In genomic region chr7:114979803-114980507, GRCh38 we compare ENCODE assay signal across 21 cellular contexts. TPM values are rescaled to one million over a fixed set of nuclear protein-coding genes. Genes with fewer than 3 reads are reported as not detected.
DNase-seq lines count a peak whose midpoint lies in the region; ATAC-seq and TF ChIP-seq lines count a peak whose summit lies in the region.
"Had no signal": no experiment of that assay in that cellular context is flagged by ENCODE, and none has a peak within 500 bp of the region (broad histone marks: within the 10 kb centered on the region; RNA-seq: fewer than 3 reads in every experiment).

No MANE protein-coding gene starts in this region.

- H3K36me3 ChIP-seq in KOPT-K1 (ENCODE audit: insufficient read depth, low read length): peaks cover 18% of the 10 kb centered on the region
- no peaks in the 10 kb centered on the region for H3K36me3 ChIP-seq in psoas muscle (ENCODE audit: insufficient read depth in 1 of 2, low read depth in 1 of 2)
- H3K36me3 ChIP-seq: BE2C, HAP-1, ovary, tibial artery had no signal

- intact Hi-C loops in Calu3 (cut with micrococcal nuclease; ENCODE audit: unreplicated experiment) (loop anchor here (10.0 kb wide), 1 partner anchor 105 kb away; no protein-coding TSS in a partner anchor), right cardiac atrium (cut with DNase I) (loop anchor here in 1 of 4 donors (10.0 kb wide), 1 partner anchor 55 kb away; the partner anchor contains the start of gene MDFIC), psoas muscle (cut with DNase I) (loop anchor here in 1 of 2 donors (5.0 kb wide), 1 partner anchor 38 kb away; no protein-coding TSS in a partner anchor)

- H3K4me3 ChIP-seq in right cardiac atrium (ENCODE audit: low read length) (peak overlapping the region; percentile 16), psoas muscle (peak overlapping the region; percentile 52)
- H3K4me3 ChIP-seq: HAP-1, ovary, SK-N-MC, tibial artery had no signal

- H3K27ac ChIP-seq in KOPT-K1 (ENCODE audit: low read depth, low read length, poor library complexity, severe bottlenecking) (peak overlapping the region; percentile 82), right cardiac atrium (ENCODE audit: low read length) (no peak overlapping the region), psoas muscle (peak overlapping the region; percentile 86)
- H3K27ac ChIP-seq: KMS-11, ovary, SK-N-MC, tibial artery had no signal

- ATAC-seq in right cardiac atrium (peak in 1 of 2 donors; percentile 52), psoas muscle (peak; percentile 32 to 81 (median 72))
- ATAC-seq: activated CD4-positive, CD25-positive, alpha-beta regulatory T cell treated with anti-CD3 and anti-CD28 coated beads, Interleukin-2, amount 50 U/mL, for 24 hours had no signal

- H3K9me3 Mint-ChIP-seq in Calu3 (ENCODE audit: low read depth, unreplicated experiment): peaks cover 2% of the 10 kb centered on the region
- H3K9me3 Mint-ChIP-seq: activated naive CD4-positive, alpha-beta T cell treated with anti-CD3 and anti-CD28 coated beads, Interleukin-2, amount 10 ng/mL, durations not matched to agents 7 days and 5 days; mesothelial cell of epicardium had no signal

- no peak for TF ChIP-seq CTCF in Calu3 (IDR thresholded peaks at IDR 0.05; ENCODE audit: unreplicated experiment)
- no peak for TF ChIP-seq CTCF in psoas muscle (IDR thresholded peaks at IDR 0.05)

- H3K9me3 ChIP-seq in KOPT-K1 (ENCODE audit: insufficient read depth, low read length, poor library complexity, severe bottlenecking) (no peaks in the 10 kb centered on the region), right cardiac atrium (ENCODE audit: control insufficient read depth, low read length) (no peaks in the 10 kb centered on the region), psoas muscle (no peaks in the 10 kb centered on the region)
- H3K9me3 ChIP-seq: BE2C, HAP-1, ovary, tibial artery had no signal

- H3K4me1 ChIP-seq in right cardiac atrium (ENCODE audit: control insufficient read depth, insufficient read depth, low read length) (peaks cover 2% of the 10 kb centered on the region), psoas muscle (peaks cover 29% of the 10 kb centered on the region)
- H3K4me1 ChIP-seq: BE2C, HAP-1 had no signal

- H3K4me3 Mint-ChIP-seq in Calu3 (ENCODE audit: low read depth, unreplicated experiment): peak overlapping the region; percentile 48
- H3K4me3 Mint-ChIP-seq: activated naive CD4-positive, alpha-beta T cell treated with anti-CD3 and anti-CD28 coated beads, Interleukin-2, amount 10 ng/mL, durations not matched to agents 7 days and 5 days; mesothelial cell of epicardium had no signal

- 48% methylated on average over 4 of the region's 4 CpGs for WGBS in right cardiac atrium
- WGBS in psoas muscle, 3 donors: 24 to 27% (median 26%) methylated on average over 4 of the region's 4 CpGs

- DNase-seq in Calu3 (no peak), right cardiac atrium (no peak), psoas muscle (no peak), UCSD-AML1 (lab: John Stamatoyannopoulos, UW; ENCODE audit: unreplicated experiment) (no peak), GDM1 (lab: John Stamatoyannopoulos, UW) (no peak)
- DNase-seq in activated CD4-positive, alpha-beta T cell treated with anti-CD3 and anti-CD28 coated beads for 48 hours: no peak
- DNase-seq: activated naive CD4-positive, alpha-beta T cell treated with anti-CD3 and anti-CD28 coated beads, Interleukin-2, amount 10 ng/mL, durations not matched to agents 7 days and 5 days; BE2C; DMS 273 treated with DMSO at 0.1 percent for 48 hours; glutamatergic neuron; NCI-H1092 treated with DMSO at 0.1 percent for 48 hours; NCI-H2081 treated with DMSO at 0.1 percent for 48 hours; T-helper 9 cell had no signal

- H3K27me3 Mint-ChIP-seq in Calu3 (ENCODE audit: unreplicated experiment): no peaks in the 10 kb centered on the region
- H3K27me3 Mint-ChIP-seq: activated naive CD4-positive, alpha-beta T cell treated with anti-CD3 and anti-CD28 coated beads, Interleukin-2, amount 10 ng/mL, durations not matched to agents 7 days and 5 days had no signal

- H3K4me1 Mint-ChIP-seq in Calu3 (ENCODE audit: low read depth, unreplicated experiment): peaks cover 30% of the 10 kb centered on the region

- CTCF ChIA-PET in Calu3 (lab: Charles Lee): no interaction called here

- H3K36me3 Mint-ChIP-seq in Calu3 (ENCODE audit: insufficient read depth, unreplicated experiment): no peaks in the 10 kb centered on the region

- H3K27me3 ChIP-seq in right cardiac atrium (ENCODE audit: control insufficient read depth, insufficient read depth): no peaks in the 10 kb centered on the region
- H3K27me3 ChIP-seq in psoas muscle (ENCODE audit: insufficient read depth in 3 of 3, low read length in 2 of 3): no peaks in the 10 kb centered on the region
- H3K27me3 ChIP-seq: BE2C, ovary, tibial artery had no signal

- no TSS peak for BruUV-seq in Calu3 (replicated peaks; lab: Mats Ljungman, UMichigan)

- peak overlapping the region; percentile 59 for H3K27ac Mint-ChIP-seq in Calu3 (ENCODE audit: unreplicated experiment)
- H3K27ac Mint-ChIP-seq: activated naive CD4-positive, alpha-beta T cell treated with anti-CD3 and anti-CD28 coated beads, Interleukin-2, amount 10 ng/mL, durations not matched to agents 7 days and 5 days; mesothelial cell of epicardium had no signal

RNA-seq across cellular contexts. Expression of gene MDFIC, which starts 58.1 kb away (rescaled TPM):
- total RNA-seq in Calu3 (2022) (12.5 and 13.0 TPM in 2 replicates), right cardiac atrium (10 to 100 TPM; 18.6 to 23.8 (median 22.2) TPM), psoas muscle (10 to 100 TPM in 1 of 4 donors, 1 to 10 TPM in 3; 5.5 to 14.6 (median 8.2) TPM)
- polyA plus RNA-seq in right cardiac atrium (9.2 TPM), psoas muscle (1 to 10 TPM; 2.7 to 7.1 (median 2.9) TPM)
